8 cellular contexts compared by ENCODE assay signal in genomic region chr15:80011041-80011523, GRCh38. TPM values are rescaled to one million over a fixed set of nuclear protein-coding genes. Genes with fewer than 3 reads are reported as not detected.
DNase-seq lines count a peak whose midpoint lies in the region; ATAC-seq and TF ChIP-seq lines count a peak whose summit lies in the region.
"Not testable (repeated sequence)": the region's sequence is repeated elsewhere in the genome, so short reads cannot be mapped to it uniquely, and the experiment has no call there.

No MANE protein-coding gene starts in this region.

- peak overlapping the region; percentile 50 for H3K9ac ChIP-seq in adipocyte (ENCODE audit: low read length)

- H3K9me3 ChIP-seq in RWPE2 (ENCODE audit: severe bottlenecking); adipocyte (ENCODE audit: control insufficient read depth, low read length): not testable (repeated sequence)

- peak; percentile 96 for DNase-seq in EH (ENCODE audit: low read depth)
- DNase-seq in HT1080 (ENCODE audit: low read depth): peak; percentile 79
- not testable (repeated sequence) for DNase-seq in RWPE2 (ENCODE audit: low spot score); stimulated activated naive B cell treated with anti-CD40 and anti-IgM and Interleukin-4, amounts not matched to agents 10 μg/mL and 1 μg/mL and 100 μg/mL, for 72 hours
- DNase-seq in adipocyte (ENCODE audit: low read depth): peak; percentile 84
- DNase-seq in fibroblast of villous mesenchyme (ENCODE audit: low read depth): peak; percentile 74

- not testable (repeated sequence) for H3K36me3 ChIP-seq in RWPE2 (ENCODE audit: low read depth); adipocyte (ENCODE audit: control insufficient read depth, insufficient read depth, low read length, severe bottlenecking)

- not testable (repeated sequence) for H3K36me3 Mint-ChIP-seq in stimulated activated naive B cell treated with anti-CD40 and anti-IgM and Interleukin-4, amounts not matched to agents 10 μg/mL and 1 μg/mL and 100 μg/mL, for 72 hours

- ATAC-seq in GM19035 (IDR thresholded peaks at IDR 0.05; ENCODE audit: unreplicated experiment) (peak; percentile 53), HG02759 (IDR thresholded peaks at IDR 0.05; ENCODE audit: unreplicated experiment) (peak; percentile 75), RWPE2 (ENCODE audit: low read depth) (peak; percentile 82)
- ATAC-seq in stimulated activated naive B cell treated with anti-CD40 and anti-IgM and Interleukin-4, amounts not matched to agents 10 μg/mL and 1 μg/mL and 100 μg/mL, for 72 hours (replicated peaks): peak; percentile 57 to 67

- H3K9me3 Mint-ChIP-seq in stimulated activated naive B cell treated with anti-CD40 and anti-IgM and Interleukin-4, amounts not matched to agents 10 μg/mL and 1 μg/mL and 100 μg/mL, for 72 hours: not testable (repeated sequence)

- peaks cover 19% of the 10 kb centered on the region for H3K4me1 ChIP-seq in RWPE2 (ENCODE audit: insufficient read depth, poor library complexity, severe bottlenecking)
- not testable (repeated sequence) for H3K4me1 ChIP-seq in adipocyte (ENCODE audit: control insufficient read depth, insufficient read depth, low read length)

- H3K4me3 ChIP-seq in RWPE2 (ENCODE audit: severe bottlenecking); adipocyte (ENCODE audit: low read length); fibroblast of villous mesenchyme (ENCODE audit: low read depth, low read length): not testable (repeated sequence)

- not testable (repeated sequence) for H3K27me3 ChIP-seq in RWPE2 (ENCODE audit: insufficient read depth, poor library complexity, severe bottlenecking); adipocyte (replicated peaks; ENCODE audit: control insufficient read depth, insufficient read depth, low read length)

- not testable (repeated sequence) for TF ChIP-seq CTCF in RWPE2 (IDR thresholded peaks at IDR 0.05; ENCODE audit: poor library complexity, severe bottlenecking); fibroblast of villous mesenchyme (IDR thresholded peaks at IDR 0.05; ENCODE audit: insufficient read depth, low read depth, low read length)

- H3K27ac Mint-ChIP-seq in stimulated activated naive B cell treated with anti-CD40 and anti-IgM and Interleukin-4, amounts not matched to agents 10 μg/mL and 1 μg/mL and 100 μg/mL, for 72 hours: peak overlapping the region; percentile 88

- H3K27me3 Mint-ChIP-seq in stimulated activated naive B cell treated with anti-CD40 and anti-IgM and Interleukin-4, amounts not matched to agents 10 μg/mL and 1 μg/mL and 100 μg/mL, for 72 hours: not testable (repeated sequence)

- peak overlapping the region; percentile 37 to 52 for H3K4me3 Mint-ChIP-seq in stimulated activated naive B cell treated with anti-CD40 and anti-IgM and Interleukin-4, amounts not matched to agents 10 μg/mL and 1 μg/mL and 100 μg/mL, for 72 hours

- peak overlapping the region; percentile 27 for H3K27ac ChIP-seq in RWPE2 (ENCODE audit: poor library complexity, severe bottlenecking)

- peaks cover 26 to 40% of the 10 kb centered on the region in 2 donors for H3K4me1 Mint-ChIP-seq in stimulated activated naive B cell treated with anti-CD40 and anti-IgM and Interleukin-4, amounts not matched to agents 10 μg/mL and 1 μg/mL and 100 μg/mL, for 72 hours

RNA-seq across cellular contexts. Expression of gene BCL2A1, which starts 40.1 kb away (rescaled TPM):
- 6.7 and 7.9 TPM in 2 replicates for total RNA-seq in HT1080 (2014; rRNA removed; shearing (Covaris generic))
- polyA plus RNA-seq in HT1080 (2015; cell fraction: cytosol; rRNA removed): 17.7 and 18.5 TPM in 2 replicates
- polyA plus RNA-seq in HT1080 (2015; cell fraction: nucleus; rRNA removed): 11.0 and 13.3 TPM in 2 replicates
- total RNA-seq in fibroblast of villous mesenchyme: not detected in 2 replicates

RNA-seq across cellular contexts. Expression of gene ZFAND6, which starts 48.4 kb away (rescaled TPM):
- 133 and 173 TPM in 2 replicates for total RNA-seq in HT1080 (2014; rRNA removed; shearing (Covaris generic))
- polyA plus RNA-seq in HT1080 (2015; cell fraction: cytosol; rRNA removed): 137 and 140 TPM in 2 replicates
- 83.1 and 89.9 TPM in 2 replicates for polyA plus RNA-seq in HT1080 (2015; cell fraction: nucleus; rRNA removed)
- 78.6 and 123 TPM in 2 replicates for total RNA-seq in fibroblast of villous mesenchyme
